ENCODE assay signal across 12 cellular contexts in genomic region chr3:127637546-127637945, GRCh38. TPM values are rescaled to one million over a fixed set of nuclear protein-coding genes. Genes with fewer than 3 reads are reported as not detected.
DNase-seq lines count a peak whose midpoint lies in the region; ATAC-seq and TF ChIP-seq lines count a peak whose summit lies in the region.
"Had no signal": no experiment of that assay in that cellular context is flagged by ENCODE, and none has a peak within 500 bp of the region (broad histone marks: within the 10 kb centered on the region; RNA-seq: fewer than 3 reads in every experiment).

No MANE protein-coding gene starts in this region.

- H3K27ac Mint-ChIP-seq in activated T-cell treated with anti-CD3 and anti-CD28 coated beads, Interleukin-2, amount 50 U/mL, for 72 hours: no peak overlapping the region
- H3K27ac Mint-ChIP-seq in activated T-helper 1 cell treated with anti-CD3 and anti-CD28 coated beads, Interleukin-12 subunit alpha, Interleukin-12 subunit beta, Interleukin-2, Interleukin-4 antibody, amounts not matched to agents 30 ng/mL and 10 ng/mL and 1 ng/mL, durations not matched to agents 14 hours and 24 hours and 36 hours: peak overlapping the region; percentile 6
- H3K27ac Mint-ChIP-seq in MCF 10A (ENCODE audit: low read depth, unreplicated experiment): no peak overlapping the region
- H3K27ac Mint-ChIP-seq: B cell had no signal

- H3K4me1 Mint-ChIP-seq in activated T-cell treated with anti-CD3 and anti-CD28 coated beads, Interleukin-2, amount 50 U/mL, for 72 hours (ENCODE audit: low read depth): peaks cover 10% of the 10 kb centered on the region
- H3K4me1 Mint-ChIP-seq in activated T-helper 1 cell treated with anti-CD3 and anti-CD28 coated beads, Interleukin-12 subunit alpha, Interleukin-12 subunit beta, Interleukin-2, Interleukin-4 antibody, amounts not matched to agents 30 ng/mL and 10 ng/mL and 1 ng/mL, durations not matched to agents 14 hours and 24 hours and 36 hours (ENCODE audit: low read depth): peaks cover 15% of the 10 kb centered on the region
- peaks cover 11% of the 10 kb centered on the region for H3K4me1 Mint-ChIP-seq in MCF 10A (ENCODE audit: insufficient read depth, unreplicated experiment)
- H3K4me1 Mint-ChIP-seq: B cell had no signal

- H3K9me3 Mint-ChIP-seq in activated T-cell treated with anti-CD3 and anti-CD28 coated beads, Interleukin-2, amount 50 U/mL, for 72 hours: no peaks in the 10 kb centered on the region
- no peaks in the 10 kb centered on the region for H3K9me3 Mint-ChIP-seq in activated T-helper 1 cell treated with anti-CD3 and anti-CD28 coated beads, Interleukin-12 subunit alpha, Interleukin-12 subunit beta, Interleukin-2, Interleukin-4 antibody, amounts not matched to agents 30 ng/mL and 10 ng/mL and 1 ng/mL, durations not matched to agents 14 hours and 24 hours and 36 hours
- no peaks in the 10 kb centered on the region for H3K9me3 Mint-ChIP-seq in MCF 10A (ENCODE audit: unreplicated experiment)

- no peak for TF ChIP-seq CTCF in MCF 10A (IDR thresholded peaks at IDR 0.05; ENCODE audit: unreplicated experiment)

- POLR2A ChIA-PET in MCF 10A (lab: Yijun Ruan, JAX): interaction anchor here (0.7 kb wide), 2 partner anchors 11 to 240 kb away, joined by 3 to 4 read pairs; no protein-coding TSS in a partner anchor

- no peaks in the 10 kb centered on the region for H3K27me3 Mint-ChIP-seq in activated T-cell treated with anti-CD3 and anti-CD28 coated beads, Interleukin-2, amount 50 U/mL, for 72 hours (ENCODE audit: low read depth)
- H3K27me3 Mint-ChIP-seq in activated T-helper 1 cell treated with anti-CD3 and anti-CD28 coated beads, Interleukin-12 subunit alpha, Interleukin-12 subunit beta, Interleukin-2, Interleukin-4 antibody, amounts not matched to agents 30 ng/mL and 10 ng/mL and 1 ng/mL, durations not matched to agents 14 hours and 24 hours and 36 hours (ENCODE audit: insufficient read depth): peaks cover 5% of the 10 kb centered on the region
- H3K27me3 Mint-ChIP-seq in MCF 10A (ENCODE audit: insufficient read depth, unreplicated experiment): no peaks in the 10 kb centered on the region
- H3K27me3 Mint-ChIP-seq: B cell had no signal

- H3K36me3 Mint-ChIP-seq in activated T-cell treated with anti-CD3 and anti-CD28 coated beads, Interleukin-2, amount 50 U/mL, for 72 hours (ENCODE audit: insufficient read depth in 2 of 2): no peaks in the 10 kb centered on the region
- H3K36me3 Mint-ChIP-seq in activated T-helper 1 cell treated with anti-CD3 and anti-CD28 coated beads, Interleukin-12 subunit alpha, Interleukin-12 subunit beta, Interleukin-2, Interleukin-4 antibody, amounts not matched to agents 30 ng/mL and 10 ng/mL and 1 ng/mL, durations not matched to agents 14 hours and 24 hours and 36 hours (ENCODE audit: low read depth): no peaks in the 10 kb centered on the region
- H3K36me3 Mint-ChIP-seq in MCF 10A (ENCODE audit: insufficient read depth, unreplicated experiment): peaks cover 7% of the 10 kb centered on the region

- no TSS peak for BruUV-seq in MCF 10A (replicated peaks; lab: Mats Ljungman, UMichigan)

- peak; percentile 77 to 90 for ATAC-seq in activated T-cell treated with anti-CD3 and anti-CD28 coated beads, Interleukin-2, amount 50 U/mL, for 72 hours (replicated peaks in 1 of 2)
- peak; percentile 87 for ATAC-seq in stimulated activated naive CD8-positive, alpha-beta T cell treated with anti-CD3 and anti-CD28 coated beads, Interleukin-15, Interleukin-2, amounts not matched to agents 100 U/mL and 50 U/mL, for 24 hours
- ATAC-seq: heart left ventricle had no signal

- intact Hi-C loops in activated T-helper 1 cell treated with anti-CD3 and anti-CD28 coated beads, Interleukin-12 subunit alpha, Interleukin-12 subunit beta, Interleukin-2, Interleukin-4 antibody, amounts not matched to agents 30 ng/mL and 10 ng/mL and 1 ng/mL, durations not matched to agents 14 hours and 24 hours and 36 hours (cut with micrococcal nuclease): loop anchor here (2.0 kb wide), 1 partner anchor 35 kb away; the partner anchor contains the start of gene ABTB1
- intact Hi-C loops in MCF 10A (cut with micrococcal nuclease): no loop called here

- CTCF ChIA-PET in MCF 10A (lab: Yijun Ruan, JAX): no interaction called here

- H3K4me3 Mint-ChIP-seq in activated T-cell treated with anti-CD3 and anti-CD28 coated beads, Interleukin-2, amount 50 U/mL, for 72 hours: no peak overlapping the region
- H3K4me3 Mint-ChIP-seq in activated T-helper 1 cell treated with anti-CD3 and anti-CD28 coated beads, Interleukin-12 subunit alpha, Interleukin-12 subunit beta, Interleukin-2, Interleukin-4 antibody, amounts not matched to agents 30 ng/mL and 10 ng/mL and 1 ng/mL, durations not matched to agents 14 hours and 24 hours and 36 hours: no peak overlapping the region
- no peak overlapping the region for H3K4me3 Mint-ChIP-seq in MCF 10A (ENCODE audit: unreplicated experiment)
- H3K4me3 Mint-ChIP-seq: B cell had no signal

- DNase-seq in activated T-cell treated with anti-CD3 and anti-CD28 coated beads, Interleukin-2, amount 50 U/mL, for 72 hours: peak; percentile 9 to 15
- DNase-seq in activated T-cell treated with anti-CD3 and anti-CD28 coated beads, Interleukin-2, amount 50 U/mL, for 1 hour: no peak
- DNase-seq in NCI-H2029 (lab: John Stamatoyannopoulos, UW) (peak; percentile 73), NCI-H748 treated with DMSO at 0.1 percent for 48 hours (lab: John Stamatoyannopoulos, UW) (no peak), NCI-H1105 (lab: John Stamatoyannopoulos, UW) (no peak), MCF 10A (ENCODE audit: unreplicated experiment) (no peak)
- peak; percentile 59 for DNase-seq in activated T-helper 1 cell treated with anti-CD3 and anti-CD28 coated beads, Interleukin-12 subunit alpha, Interleukin-12 subunit beta, Interleukin-2, Interleukin-4 antibody, amounts not matched to agents 30 ng/mL and 10 ng/mL and 1 ng/mL, durations not matched to agents 14 hours and 24 hours and 36 hours (ENCODE audit: low spot score)
- no peak for DNase-seq in stimulated activated naive CD8-positive, alpha-beta T cell treated with anti-CD3 and anti-CD28 coated beads, Interleukin-15, Interleukin-2, amounts not matched to agents 100 U/mL and 50 U/mL, for 24 hours
- DNase-seq: dermis blood vessel endothelial cell, heart left ventricle, NCI-H2107 had no signal

RNA-seq across cellular contexts. Expression of gene PODXL2, which starts 8.6 kb away (rescaled TPM):
- 1 to 10 TPM in 1 of 2 donors, under 1 TPM in 1; 0.14 to 1.4 TPM for total RNA-seq in activated T-cell treated with anti-CD3 and anti-CD28 coated beads, Interleukin-2, amount 50 U/mL, for 72 hours
- total RNA-seq in activated T-helper 1 cell treated with anti-CD3 and anti-CD28 coated beads, Interleukin-12 subunit alpha, Interleukin-12 subunit beta, Interleukin-2, Interleukin-4 antibody, amounts not matched to agents 30 ng/mL and 10 ng/mL and 1 ng/mL, durations not matched to agents 14 hours and 24 hours and 36 hours: 9.7 and 10.3 TPM in 2 replicates
- 10.1 and 10.4 TPM in 2 replicates for total RNA-seq in MCF 10A (2022)

RNA-seq across cellular contexts. Expression of gene ABTB1, which starts 35.2 kb away (rescaled TPM):
- 10 to 100 TPM; 24.1 to 27.0 TPM for total RNA-seq in activated T-cell treated with anti-CD3 and anti-CD28 coated beads, Interleukin-2, amount 50 U/mL, for 72 hours
- 9.7 TPM in 2 replicates for total RNA-seq in activated T-helper 1 cell treated with anti-CD3 and anti-CD28 coated beads, Interleukin-12 subunit alpha, Interleukin-12 subunit beta, Interleukin-2, Interleukin-4 antibody, amounts not matched to agents 30 ng/mL and 10 ng/mL and 1 ng/mL, durations not matched to agents 14 hours and 24 hours and 36 hours
- total RNA-seq in MCF 10A (2022): 9.7 and 10.0 TPM in 2 replicates

RNA-seq across cellular contexts. Expression of gene MCM2, which starts 39.3 kb away (rescaled TPM):
- total RNA-seq in activated T-cell treated with anti-CD3 and anti-CD28 coated beads, Interleukin-2, amount 50 U/mL, for 72 hours: 100 to 1,000 TPM; 122 to 219 TPM
- 214 and 229 TPM in 2 replicates for total RNA-seq in activated T-helper 1 cell treated with anti-CD3 and anti-CD28 coated beads, Interleukin-12 subunit alpha, Interleukin-12 subunit beta, Interleukin-2, Interleukin-4 antibody, amounts not matched to agents 30 ng/mL and 10 ng/mL and 1 ng/mL, durations not matched to agents 14 hours and 24 hours and 36 hours
- 12.5 and 17.5 TPM in 2 replicates for total RNA-seq in MCF 10A (2022)

RNA-seq across cellular contexts. Expression of gene TPRA1, which starts 47.0 kb away (rescaled TPM):
- 10 to 100 TPM; 31.1 to 39.0 TPM for total RNA-seq in activated T-cell treated with anti-CD3 and anti-CD28 coated beads, Interleukin-2, amount 50 U/mL, for 72 hours
- 37.2 and 41.3 TPM in 2 replicates for total RNA-seq in activated T-helper 1 cell treated with anti-CD3 and anti-CD28 coated beads, Interleukin-12 subunit alpha, Interleukin-12 subunit beta, Interleukin-2, Interleukin-4 antibody, amounts not matched to agents 30 ng/mL and 10 ng/mL and 1 ng/mL, durations not matched to agents 14 hours and 24 hours and 36 hours
- total RNA-seq in MCF 10A (2022): 47.0 and 57.2 TPM in 2 replicates

Comparison
In these comparisons a context has a peak if more than half of its experiments do, and no peak if none do; other contexts are left out.
1. DNase-seq: peak in activated T-cell treated with anti-CD3 and anti-CD28 coated beads, Interleukin-2, amount 50 U/mL, for 72 hours (2 of 2), NCI-H2029 (single experiment) and activated T-helper 1 cell treated with anti-CD3 and anti-CD28 coated beads, Interleukin-12 subunit alpha, Interleukin-12 subunit beta, Interleukin-2, Interleukin-4 antibody, amounts not matched to agents 30 ng/mL and 10 ng/mL and 1 ng/mL, durations not matched to agents 14 hours and 24 hours and 36 hours (single experiment); none in activated T-cell treated with anti-CD3 and anti-CD28 coated beads, Interleukin-2, amount 50 U/mL, for 1 hour (single experiment), stimulated activated naive CD8-positive, alpha-beta T cell treated with anti-CD3 and anti-CD28 coated beads, Interleukin-15, Interleukin-2, amounts not matched to agents 100 U/mL and 50 U/mL, for 24 hours (single experiment), NCI-H748 treated with DMSO at 0.1 percent for 48 hours (single experiment), NCI-H1105 (single experiment) and MCF 10A (single experiment).